8 cellular contexts compared by ENCODE assay signal in the genomic region with DNA sequence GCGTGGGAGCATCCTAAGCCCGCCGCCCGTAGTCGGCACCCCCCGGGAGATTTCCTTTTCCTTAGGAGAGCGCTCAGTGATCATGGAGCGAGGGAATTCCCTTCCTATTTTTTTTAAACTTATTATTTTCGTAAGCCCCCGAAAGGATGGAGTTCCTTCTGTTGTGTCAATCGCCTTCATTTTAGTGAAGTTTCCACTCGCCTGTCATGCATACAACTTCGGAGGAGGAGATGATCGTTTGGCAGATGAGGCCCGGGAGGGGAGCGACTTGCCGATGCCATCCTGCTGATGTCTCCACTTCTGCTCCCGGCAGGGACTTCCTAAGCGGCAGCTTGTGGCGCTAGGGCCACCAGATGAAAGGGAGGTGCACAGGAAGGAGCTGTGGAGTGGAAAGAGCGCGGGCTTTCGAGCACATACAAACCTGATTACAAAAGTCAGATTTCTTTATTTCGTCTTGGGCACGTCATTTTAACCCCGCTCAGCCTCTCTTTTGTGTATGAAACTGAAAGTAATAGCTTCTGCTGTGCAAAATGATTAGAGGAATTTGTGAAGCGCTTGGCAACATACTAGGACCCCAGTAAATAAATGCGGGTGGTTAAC. TPM values are rescaled to one million over a fixed set of nuclear protein-coding genes. Genes with fewer than 3 reads are reported as not detected.
DNase-seq lines count a peak whose midpoint lies in the region; ATAC-seq and TF ChIP-seq lines count a peak whose summit lies in the region.

A gene with protein sequence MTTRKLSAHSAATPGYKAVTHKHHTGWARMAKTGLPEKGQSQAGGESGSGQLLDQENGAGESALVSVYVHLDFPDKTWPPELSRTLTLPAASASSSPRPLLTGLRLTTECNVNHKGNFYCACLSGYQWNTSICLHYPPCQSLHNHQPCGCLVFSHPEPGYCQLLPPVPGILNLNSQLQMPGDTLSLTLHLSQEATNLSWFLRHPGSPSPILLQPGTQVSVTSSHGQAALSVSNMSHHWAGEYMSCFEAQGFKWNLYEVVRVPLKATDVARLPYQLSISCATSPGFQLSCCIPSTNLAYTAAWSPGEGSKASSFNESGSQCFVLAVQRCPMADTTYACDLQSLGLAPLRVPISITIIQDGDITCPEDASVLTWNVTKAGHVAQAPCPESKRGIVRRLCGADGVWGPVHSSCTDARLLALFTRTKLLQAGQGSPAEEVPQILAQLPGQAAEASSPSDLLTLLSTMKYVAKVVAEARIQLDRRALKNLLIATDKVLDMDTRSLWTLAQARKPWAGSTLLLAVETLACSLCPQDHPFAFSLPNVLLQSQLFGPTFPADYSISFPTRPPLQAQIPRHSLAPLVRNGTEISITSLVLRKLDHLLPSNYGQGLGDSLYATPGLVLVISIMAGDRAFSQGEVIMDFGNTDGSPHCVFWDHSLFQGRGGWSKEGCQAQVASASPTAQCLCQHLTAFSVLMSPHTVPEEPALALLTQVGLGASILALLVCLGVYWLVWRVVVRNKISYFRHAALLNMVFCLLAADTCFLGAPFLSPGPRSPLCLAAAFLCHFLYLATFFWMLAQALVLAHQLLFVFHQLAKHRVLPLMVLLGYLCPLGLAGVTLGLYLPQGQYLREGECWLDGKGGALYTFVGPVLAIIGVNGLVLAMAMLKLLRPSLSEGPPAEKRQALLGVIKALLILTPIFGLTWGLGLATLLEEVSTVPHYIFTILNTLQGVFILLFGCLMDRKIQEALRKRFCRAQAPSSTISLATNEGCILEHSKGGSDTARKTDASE (minus strand): TSS at position 336 of the 600 bp plus-strand sequence. CDS start 555 bp downstream, outside the sequence.

- H3K4me3 ChIP-seq in HUES64 (ENCODE audit: low read length) (peak within 1 kb of the TSS; percentile 87), fibroblast of villous mesenchyme (ENCODE audit: low read depth, low read length) (peak within 1 kb of the TSS; percentile 91), stomach smooth muscle (ENCODE audit: low read length in 2 of 2) (peak within 1 kb of the TSS; percentile 96 to 97)

- ATAC-seq in GM19023 (IDR thresholded peaks at IDR 0.05; ENCODE audit: unreplicated experiment) = no peak

- H3K4me3 Mint-ChIP-seq in neural crest cell = peak within 1 kb of the TSS; percentile 95

- no peak for TF ChIP-seq CTCF in fibroblast of villous mesenchyme (IDR thresholded peaks at IDR 0.05; ENCODE audit: insufficient read depth, low read depth, low read length)
- TF ChIP-seq CTCF in neural crest cell (conservative IDR thresholded peaks at IDR 0.05) = no peak

- H3K4me1 ChIP-seq in HUES64 (ENCODE audit: insufficient read depth, low read length) = peaks cover 25% of the 10 kb centered on the region
- H3K4me1 ChIP-seq in stomach smooth muscle (ENCODE audit: control insufficient read depth, insufficient read depth, low read length) = peaks cover 9% of the 10 kb centered on the region

- no peaks in the 10 kb centered on the region for H3K9me3 Mint-ChIP-seq in neural crest cell

- H3K27me3 Mint-ChIP-seq in neural crest cell (ENCODE audit: low read depth) = no peaks in the 10 kb centered on the region

- H3K27me3 ChIP-seq in HUES64 (ENCODE audit: insufficient read depth, low read length) (no peaks in the 10 kb centered on the region), stomach smooth muscle (ENCODE audit: control insufficient read depth in 1 of 2, insufficient read depth in 2 of 2, low read length in 2 of 2) (no peaks in the 10 kb centered on the region)

- peak within 1 kb of the TSS; percentile 99 for H3K27ac Mint-ChIP-seq in neural crest cell (ENCODE audit: unreplicated experiment)

- 1% methylated on average over 28 of the region's 28 CpGs for WGBS in HUES64

- H3K36me3 Mint-ChIP-seq in neural crest cell (ENCODE audit: low read depth) = peaks cover 3% of the 10 kb centered on the region

- H3K27ac ChIP-seq in HUES64 (ENCODE audit: low read depth, low read length) = peak within 1 kb of the TSS; percentile 94
- peak within 1 kb of the TSS; percentile 95 for H3K27ac ChIP-seq in stomach smooth muscle (ENCODE audit: low read length)

- H3K36me3 ChIP-seq in HUES64 (ENCODE audit: insufficient read depth, low read length) = peaks cover 9% of the 10 kb centered on the region; the same call in 1 of the 2 replicates
- H3K36me3 ChIP-seq in stomach smooth muscle (ENCODE audit: control insufficient read depth in 2 of 2, insufficient read depth in 2 of 2, low read length in 2 of 2) = no peaks in the 10 kb centered on the region

- H3K9me3 ChIP-seq in HUES64 (ENCODE audit: insufficient read depth, low read depth, low read length) (no peaks in the 10 kb centered on the region), stomach smooth muscle (ENCODE audit: control insufficient read depth in 2 of 2, low read length in 2 of 2) (no peaks in the 10 kb centered on the region)

- H3K4me1 Mint-ChIP-seq in neural crest cell = peaks cover 36% of the 10 kb centered on the region

- peak; percentile 75 for DNase-seq in DMS 273 (lab: John Stamatoyannopoulos, UW; ENCODE audit: unreplicated experiment)
- DNase-seq in RPMI7951 (ENCODE audit: low read depth) = peak; percentile 69
- DNase-seq in activated T-helper 9 cell treated with anti-CD3 and anti-CD28 coated beads, Interleukin-2, amount 50 U/mL, for 16 hours (ENCODE audit: low read depth) = peak; percentile 33
- DNase-seq in fibroblast of villous mesenchyme (ENCODE audit: low read depth) = peak; percentile 59
- DNase-seq in neural crest cell (ENCODE audit: low read depth, low spot score) = peak; percentile 45

- H3K9ac ChIP-seq in HUES64 (ENCODE audit: low read depth, low read length) (peak within 1 kb of the TSS; percentile 91), stomach smooth muscle (ENCODE audit: low read length in 2 of 2) (peak within 1 kb of the TSS; percentile 96 to 98)

RNA-seq across cellular contexts. Expression of the gene that starts here (rescaled TPM):
- polyA plus RNA-seq in HUES64 (2013, experiment 1 of 2) = 0.10 TPM
- polyA plus RNA-seq in HUES64 (2013, experiment 2 of 2) = 0.13 TPM
- total RNA-seq in RPMI7951 (2014; rRNA removed; shearing (Covaris generic)) = under 0.01 TPM in 2 replicates
- total RNA-seq in fibroblast of villous mesenchyme = under 0.01 TPM in 2 replicates
- total RNA-seq in neural crest cell = 0.44 and 0.77 TPM in 2 replicates

Comparison
In these comparisons a context has a peak if more than half of its experiments do, and no peak if none do; other contexts are left out.
1. Peak in DNase-seq in RPMI7951; RNA of the gene not detected or under 1 TPM.
2. Peak in DNase-seq and H3K4me3 ChIP-seq in fibroblast of villous mesenchyme; RNA of the gene not detected or under 1 TPM.
3. Peak in DNase-seq in neural crest cell; RNA of the gene not detected or under 1 TPM.